In genomic region chr6:127514396-127515227, GRCh38 we compare ENCODE assay signal across 8 cellular contexts. TPM values are rescaled to one million over a fixed set of nuclear protein-coding genes. Genes with fewer than 3 reads are reported as not detected.
DNase-seq lines count a peak whose midpoint lies in the region; ATAC-seq lines count a peak whose summit lies in the region.

No MANE protein-coding gene starts in this region.

- peaks cover 0 to 13% (median 0%) of the 10 kb centered on the region in 11 experiments; a peak in 6 of 22 replicates for H4K20me1 ChIP-seq in BLaER1 treated with 17β-estradiol and CSF1 and Interleukin-3, amounts not matched to agents 10 nM and 100 nM

- H3K9me3 Mint-ChIP-seq in activated naive CD8-positive, alpha-beta T cell treated with anti-CD3 and anti-CD28 coated beads, Interleukin-2, amount 10 ng/mL, durations not matched to agents 7 days and 5 days, result no peaks in the 10 kb centered on the region

- peaks cover 29% of the 10 kb centered on the region for H3K4me1 Mint-ChIP-seq in activated naive CD8-positive, alpha-beta T cell treated with anti-CD3 and anti-CD28 coated beads, Interleukin-2, amount 10 ng/mL, durations not matched to agents 7 days and 5 days

- peak overlapping the region; percentile 79 to 99 (median 95); a peak in 20 of 22 replicates for H3K4me2 ChIP-seq in BLaER1 treated with 17β-estradiol and CSF1 and Interleukin-3, amounts not matched to agents 10 nM and 100 nM

- peak overlapping the region; percentile 69 for H3K27ac Mint-ChIP-seq in activated naive CD8-positive, alpha-beta T cell treated with anti-CD3 and anti-CD28 coated beads, Interleukin-2, amount 10 ng/mL, durations not matched to agents 7 days and 5 days

- H3K9me3 ChIP-seq in BLaER1 treated with 17β-estradiol and CSF1 and Interleukin-3, amounts not matched to agents 10 nM and 100 nM (replicated peaks in 1 of 11), result no peaks in the 10 kb centered on the region

- POLR2A ChIA-PET in activated naive CD8-positive, alpha-beta T cell treated with anti-CD3 and anti-CD28 coated beads, Interleukin-2, amount 10 ng/mL, durations not matched to agents 7 days and 5 days (lab: Charles Lee), result interaction anchor here (1.2 to 2.5 kb wide), 3 partner anchors 17 to 31 kb away, joined by 3 to 19 read pairs (median 3); no protein-coding TSS in a partner anchor

- no peak overlapping the region for H3K27ac ChIP-seq in BLaER1 treated with 17β-estradiol and CSF1 and Interleukin-3, amounts not matched to agents 10 nM and 100 nM

- peak overlapping the region; percentile 95 for H3K4me3 Mint-ChIP-seq in activated naive CD8-positive, alpha-beta T cell treated with anti-CD3 and anti-CD28 coated beads, Interleukin-2, amount 10 ng/mL, durations not matched to agents 7 days and 5 days

- H3K27me3 Mint-ChIP-seq in activated naive CD8-positive, alpha-beta T cell treated with anti-CD3 and anti-CD28 coated beads, Interleukin-2, amount 10 ng/mL, durations not matched to agents 7 days and 5 days, result peaks cover 15% of the 10 kb centered on the region

- peaks cover 17% of the 10 kb centered on the region for H3K36me3 Mint-ChIP-seq in activated naive CD8-positive, alpha-beta T cell treated with anti-CD3 and anti-CD28 coated beads, Interleukin-2, amount 10 ng/mL, durations not matched to agents 7 days and 5 days

- peaks cover 13 to 22% (median 17%) of the 10 kb centered on the region in 11 experiments for H3K27me3 ChIP-seq in BLaER1 treated with 17β-estradiol and CSF1 and Interleukin-3, amounts not matched to agents 10 nM and 100 nM

- ATAC-seq in activated naive CD8-positive, alpha-beta T cell treated with anti-CD3 and anti-CD28 coated beads, Interleukin-2, amount 10 ng/mL, durations not matched to agents 7 days and 5 days (ENCODE audit: low read depth), result peak; percentile 27
- ATAC-seq in left ventricle myocardium superior (peak; percentile 37), HG02852 (IDR thresholded peaks at IDR 0.05; ENCODE audit: unreplicated experiment) (no peak)

- DNase-seq in NCI-H2107 treated with DMSO at 0.1 percent for 48 hours (lab: John Stamatoyannopoulos, UW; ENCODE audit: unreplicated experiment) (peak; percentile 72), left ventricle myocardium superior (peak; percentile 64), putamen (ENCODE audit: low spot score) (peak; percentile 58), NOMO-1 treated with DMSO at 0.1 percent for 48 hours (lab: John Stamatoyannopoulos, UW; ENCODE audit: unreplicated experiment) (no peak), KG1 (lab: John Stamatoyannopoulos, UW) (no peak)
- DNase-seq in activated naive CD8-positive, alpha-beta T cell treated with anti-CD3 and anti-CD28 coated beads, Interleukin-2, amount 10 ng/mL, durations not matched to agents 7 days and 5 days, result peak; percentile 53

- no peaks in the 10 kb centered on the region for H3K36me3 ChIP-seq in BLaER1 treated with 17β-estradiol and CSF1 and Interleukin-3, amounts not matched to agents 10 nM and 100 nM

- peak overlapping the region in 8 of 10 experiments; percentile 61 to 78 (median 68); a peak in 8 of 20 replicates for H3K4me3 ChIP-seq in BLaER1 treated with 17β-estradiol and CSF1 and Interleukin-3, amounts not matched to agents 10 nM and 100 nM

- no peak overlapping the region for H3K9ac ChIP-seq in BLaER1 treated with 17β-estradiol and CSF1 and Interleukin-3, amounts not matched to agents 10 nM and 100 nM

- intact Hi-C loops in left ventricle myocardium superior (cut with micrococcal nuclease), result no loop called here

- H3K4me1 ChIP-seq in BLaER1 treated with 17β-estradiol and CSF1 and Interleukin-3, amounts not matched to agents 10 nM and 100 nM, result peaks cover 6 to 23% (median 12%) of the 10 kb centered on the region in 10 experiments; a peak in 15 of 20 replicates

RNA-seq across cellular contexts. Expression of gene KIAA0408, which starts 55.4 kb away (rescaled TPM):
- 1 to 10 TPM; 3.1 to 3.5 TPM for total RNA-seq in activated naive CD8-positive, alpha-beta T cell treated with anti-CD3 and anti-CD28 coated beads, Interleukin-2, amount 10 ng/mL, durations not matched to agents 7 days and 5 days
- 2.4 TPM for total RNA-seq in left ventricle myocardium superior

Comparison
In these comparisons a context has a peak if more than half of its experiments do, and no peak if none do; other contexts are left out.
1. DNase-seq: peak in NCI-H2107 treated with DMSO at 0.1 percent for 48 hours (single experiment), activated naive CD8-positive, alpha-beta T cell treated with anti-CD3 and anti-CD28 coated beads, Interleukin-2, amount 10 ng/mL, durations not matched to agents 7 days and 5 days (single experiment), left ventricle myocardium superior (single experiment) and putamen (single experiment); none in NOMO-1 treated with DMSO at 0.1 percent for 48 hours (single experiment) and KG1 (single experiment).